In genomic region chr2:1082456-1083205, GRCh38 we compare ENCODE assay signal across 16 cellular contexts.
"Had no signal": no experiment of that assay in that cellular context is flagged by ENCODE, and none has a peak within 500 bp of the region (broad histone marks: within the 10 kb centered on the region; RNA-seq: fewer than 3 reads in every experiment).

No MANE protein-coding gene starts in this region.

- H3K4me3 Mint-ChIP-seq: activated naive CD8-positive, alpha-beta T cell treated with anti-CD3 and anti-CD28 coated beads, Interleukin-2, amount 10 ng/mL, durations not matched to agents 7 days and 5 days; activated T-helper 1 cell treated with anti-CD3 and anti-CD28 coated beads, Interleukin-12 subunit alpha, Interleukin-12 subunit beta, Interleukin-2, Interleukin-4 antibody, amounts not matched to agents 30 ng/mL and 10 ng/mL and 1 ng/mL, durations not matched to agents 14 hours and 24 hours and 36 hours; dendritic cell treated with granulocyte-macrophage colony-stimulating factor and Interleukin-4, amounts not matched to agents 40 ng/mL and 50 ng/mL, for 4 days; mesothelial cell of epicardium had no signal

- H3K27ac ChIP-seq: brain microvascular endothelial cell, epithelial cell of prostate, gastroesophageal sphincter, lower lobe of right lung, neutrophil, skin epidermis, tibial artery had no signal

- H3K27ac Mint-ChIP-seq: activated naive CD8-positive, alpha-beta T cell treated with anti-CD3 and anti-CD28 coated beads, Interleukin-2, amount 10 ng/mL, durations not matched to agents 7 days and 5 days; activated T-helper 1 cell treated with anti-CD3 and anti-CD28 coated beads, Interleukin-12 subunit alpha, Interleukin-12 subunit beta, Interleukin-2, Interleukin-4 antibody, amounts not matched to agents 30 ng/mL and 10 ng/mL and 1 ng/mL, durations not matched to agents 14 hours and 24 hours and 36 hours; dendritic cell treated with granulocyte-macrophage colony-stimulating factor and Interleukin-4, amounts not matched to agents 40 ng/mL and 50 ng/mL, for 4 days; mesothelial cell of epicardium had no signal

- H3K27me3 ChIP-seq: brain microvascular endothelial cell, neutrophil had no signal

- H3K4me1 ChIP-seq: lower lobe of right lung, tibial artery had no signal

- H3K36me3 Mint-ChIP-seq: activated naive CD8-positive, alpha-beta T cell treated with anti-CD3 and anti-CD28 coated beads, Interleukin-2, amount 10 ng/mL, durations not matched to agents 7 days and 5 days; mesothelial cell of epicardium had no signal

- H3K9me3 ChIP-seq: gastroesophageal sphincter, lower lobe of right lung, neutrophil, tibial artery had no signal

- ATAC-seq: gastroesophageal sphincter had no signal

- DNase-seq: activated naive CD8-positive, alpha-beta T cell treated with anti-CD3 and anti-CD28 coated beads, Interleukin-2, amount 10 ng/mL, durations not matched to agents 7 days and 5 days; brain microvascular endothelial cell; cerebellar nuclear complex; effector memory CD4-positive, alpha-beta T cell; lower lobe of right lung; stimulated activated CD4-positive, alpha-beta T cell treated with anti-CD3 and anti-CD28 coated beads, Interleukin-15, amount 100 ng/mL, for 24 hours; stimulated activated CD4-positive, alpha-beta T cell treated with anti-CD3 and anti-CD28 coated beads, Interleukin-4, amount 100 ng/mL, for 24 hours; stimulated activated naive CD4-positive, alpha-beta T cell had no signal

- H3K4me3 ChIP-seq: gastroesophageal sphincter, lower lobe of right lung, skin epidermis, tibial artery had no signal

- H3K9me3 Mint-ChIP-seq: activated naive CD8-positive, alpha-beta T cell treated with anti-CD3 and anti-CD28 coated beads, Interleukin-2, amount 10 ng/mL, durations not matched to agents 7 days and 5 days; activated T-helper 1 cell treated with anti-CD3 and anti-CD28 coated beads, Interleukin-12 subunit alpha, Interleukin-12 subunit beta, Interleukin-2, Interleukin-4 antibody, amounts not matched to agents 30 ng/mL and 10 ng/mL and 1 ng/mL, durations not matched to agents 14 hours and 24 hours and 36 hours; dendritic cell treated with granulocyte-macrophage colony-stimulating factor and Interleukin-4, amounts not matched to agents 40 ng/mL and 50 ng/mL, for 4 days; mesothelial cell of epicardium had no signal

- H3K27me3 Mint-ChIP-seq: activated naive CD8-positive, alpha-beta T cell treated with anti-CD3 and anti-CD28 coated beads, Interleukin-2, amount 10 ng/mL, durations not matched to agents 7 days and 5 days; dendritic cell treated with granulocyte-macrophage colony-stimulating factor and Interleukin-4, amounts not matched to agents 40 ng/mL and 50 ng/mL, for 4 days had no signal

- H3K4me1 Mint-ChIP-seq: activated naive CD8-positive, alpha-beta T cell treated with anti-CD3 and anti-CD28 coated beads, Interleukin-2, amount 10 ng/mL, durations not matched to agents 7 days and 5 days had no signal

- H3K36me3 ChIP-seq: brain microvascular endothelial cell, gastroesophageal sphincter, lower lobe of right lung, neutrophil, tibial artery had no signal
